Comparison of ENCODE assay signal across 21 cellular contexts in the genomic region with DNA sequence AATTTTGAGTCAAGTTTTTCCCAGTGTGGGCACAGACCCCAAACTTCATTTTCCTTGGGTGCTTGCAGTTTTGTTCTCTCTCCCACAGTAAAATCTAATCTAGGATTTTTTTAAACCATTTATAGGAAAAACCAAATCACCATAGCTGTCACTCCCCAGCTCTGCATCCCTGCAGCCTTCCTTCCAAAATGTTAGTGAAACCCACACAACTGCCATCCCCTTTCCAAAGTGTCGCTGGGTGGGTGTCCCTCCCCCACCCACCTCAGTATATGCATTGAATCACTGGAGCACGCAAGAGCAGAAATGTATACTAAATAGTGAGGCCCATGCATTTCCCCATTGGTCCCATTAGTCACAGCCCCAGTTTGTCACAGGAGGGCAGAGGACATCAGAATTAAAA.
DNase-seq lines count a peak whose midpoint lies in the region; ATAC-seq and TF ChIP-seq lines count a peak whose summit lies in the region.
"Had no signal": no experiment of that assay in that cellular context is flagged by ENCODE, and none has a peak within 500 bp of the region (broad histone marks: within the 10 kb centered on the region; RNA-seq: fewer than 3 reads in every experiment).

No MANE protein-coding gene starts in this region.

- no peaks in the 10 kb centered on the region for H3K79me2 ChIP-seq in neural cell (replicated peaks; ENCODE audit: insufficient read depth, low read length)
- peaks cover 17% of the 10 kb centered on the region for H3K79me2 ChIP-seq in smooth muscle cell (ENCODE audit: low read depth)

- no peak for TF ChIP-seq EP300 in neural cell (conservative IDR thresholded peaks at IDR 0.05; ENCODE audit: poor library complexity, severe bottlenecking)

- peaks cover 9% of the 10 kb centered on the region for H3K9me3 Mint-ChIP-seq in glutamatergic neuron (ENCODE audit: unreplicated experiment)
- H3K9me3 Mint-ChIP-seq: CD8-positive, alpha-beta T cell; HFFc6; IgD-negative memory B cell had no signal

- H4K20me1 ChIP-seq in neural cell (ENCODE audit: insufficient read depth), result no peaks in the 10 kb centered on the region
- H4K20me1 ChIP-seq in smooth muscle cell (ENCODE audit: low read depth), result peaks cover 5% of the 10 kb centered on the region
- H4K20me1 ChIP-seq: BLaER1 had no signal

- TF ChIP-seq RAD21 in neural cell (conservative IDR thresholded peaks at IDR 0.05), result no peak

- H3K4me1 Mint-ChIP-seq in glutamatergic neuron (ENCODE audit: low read depth, unreplicated experiment), result peaks cover 55% of the 10 kb centered on the region
- H3K4me1 Mint-ChIP-seq: IgD-negative memory B cell had no signal

- ATAC-seq in heart right ventricle, result no peak
- ATAC-seq: A549; CD8-positive, alpha-beta T cell; GM12878 had no signal

- peak overlapping the region; percentile 31 for H3K4me3 Mint-ChIP-seq in glutamatergic neuron (ENCODE audit: unreplicated experiment)
- H3K4me3 Mint-ChIP-seq: CD8-positive, alpha-beta T cell; HFFc6; IgD-negative memory B cell had no signal

- peak overlapping the region; percentile 68 for H3K27ac Mint-ChIP-seq in glutamatergic neuron (ENCODE audit: unreplicated experiment)
- H3K27ac Mint-ChIP-seq: CD8-positive, alpha-beta T cell; HFFc6; IgD-negative memory B cell had no signal

- WGBS in heart right ventricle, 2 donors, result 92 to 97% methylated on average over 2 of the region's 2 CpGs
- WGBS in smooth muscle cell (ENCODE audit: low lambda C conversion rate), result 46% methylated on average over 2 of the region's 2 CpGs

- H3K36me3 Mint-ChIP-seq in glutamatergic neuron (ENCODE audit: unreplicated experiment), result no peaks in the 10 kb centered on the region
- H3K36me3 Mint-ChIP-seq: CD8-positive, alpha-beta T cell had no signal

- H3K9me2 ChIP-seq in neural cell (ENCODE audit: insufficient read depth, low read length), result no peaks in the 10 kb centered on the region

- H3K27ac ChIP-seq in left ventricle myocardium inferior (replicated peaks) (peak overlapping the region; percentile 86), heart right ventricle (peak overlapping the region in 1 of 10 donors; percentile 41), neural cell (ENCODE audit: low read length) (peak overlapping the region; percentile 99), smooth muscle cell (ENCODE audit: low read depth) (peak overlapping the region; percentile 87)
- H3K27ac ChIP-seq: 22Rv1, A549, BLaER1, GM23248 had no signal

- H3K9me3 ChIP-seq in left ventricle myocardium inferior (replicated peaks) (no peaks in the 10 kb centered on the region), heart right ventricle (no peaks in the 10 kb centered on the region), neural cell (ENCODE audit: low read length) (no peaks in the 10 kb centered on the region), smooth muscle cell (replicated peaks; ENCODE audit: low read depth) (no peaks in the 10 kb centered on the region)
- H3K9me3 ChIP-seq: A549, BLaER1, HAP-1 had no signal

- no peak overlapping the region for H3K4me3 ChIP-seq in left ventricle myocardium inferior
- no peak overlapping the region for H3K4me3 ChIP-seq in heart right ventricle
- H3K4me3 ChIP-seq in neural cell (ENCODE audit: low read length), result no peak overlapping the region
- H3K4me3 ChIP-seq in smooth muscle cell, result no peak overlapping the region
- H3K4me3 ChIP-seq in foreskin fibroblast (ENCODE audit: low read depth in 1 of 2, low read length in 2 of 2), result no peak overlapping the region
- H3K4me3 ChIP-seq: A549, BLaER1, GM12878, GM23248, HAP-1 had no signal

- intact Hi-C loops in left ventricle myocardium inferior (cut with micrococcal nuclease), result no loop called here
- intact Hi-C loops in heart right ventricle (cut with DNase I), result loop anchor here in 1 of 10 donors (5.0 kb wide), 1 partner anchor 75 kb away; no protein-coding TSS in a partner anchor

- peaks cover 9% of the 10 kb centered on the region for H3K36me3 ChIP-seq in left ventricle myocardium inferior
- peaks cover 0 to 28% (median 0%) of the 10 kb centered on the region in 9 donors for H3K36me3 ChIP-seq in heart right ventricle
- H3K36me3 ChIP-seq in neural cell (ENCODE audit: insufficient read depth, low read length), result no peaks in the 10 kb centered on the region
- H3K36me3 ChIP-seq in smooth muscle cell (ENCODE audit: low read depth), result no peaks in the 10 kb centered on the region
- H3K36me3 ChIP-seq: BLaER1, HAP-1 had no signal

- H2AFZ ChIP-seq in neural cell (ENCODE audit: low read depth, low read length) (no peak overlapping the region), smooth muscle cell (ENCODE audit: low read depth) (no peak overlapping the region)
- H2AFZ ChIP-seq: GM23248 had no signal

- peaks cover 26% of the 10 kb centered on the region for H3F3A ChIP-seq in neural cell (ENCODE audit: insufficient read depth, low read length, poor library complexity, severe bottlenecking)
- no peaks in the 10 kb centered on the region for H3F3A ChIP-seq in smooth muscle cell (ENCODE audit: low read depth)

- peaks cover 8% of the 10 kb centered on the region for H3K27me3 Mint-ChIP-seq in glutamatergic neuron (ENCODE audit: unreplicated experiment)

- H3K4me1 ChIP-seq in left ventricle myocardium inferior (peaks cover 94% of the 10 kb centered on the region), heart right ventricle (peaks cover 5 to 72% (median 45%) of the 10 kb centered on the region in 9 donors), smooth muscle cell (ENCODE audit: low read depth) (peaks cover 14% of the 10 kb centered on the region)
- H3K4me1 ChIP-seq: BLaER1, HAP-1 had no signal

- DNase-seq in left ventricle myocardium inferior, result no peak
- no peak for DNase-seq in heart right ventricle
- DNase-seq in glutamatergic neuron, result no peak
- DNase-seq in smooth muscle cell (lab: John Stamatoyannopoulos, UW; ENCODE audit: unreplicated experiment), result no peak
- no peak for DNase-seq in foreskin fibroblast
- no peak for DNase-seq in NCI-H187 treated with DMSO at 0.1 percent for 48 hours (lab: John Stamatoyannopoulos, UW)
- no peak for DNase-seq in activated CD4-positive, alpha-beta T cell treated with anti-CD3 and anti-CD28 coated beads, Interleukin-2, amount 50 U/mL, for 48 hours
- DNase-seq: CD8-positive, alpha-beta T cell; DMS 273 treated with DMSO at 0.1 percent for 48 hours; DMS53; DND-41; EL; GM23248; HFFc6 had no signal

- peak overlapping the region; percentile 27 for H3K9ac ChIP-seq in neural cell (ENCODE audit: low read length)
- no peak overlapping the region for H3K9ac ChIP-seq in smooth muscle cell (ENCODE audit: low read depth)
- H3K9ac ChIP-seq: BLaER1, GM23248 had no signal

- H3K4me2 ChIP-seq in neural cell (ENCODE audit: low read length) (no peak overlapping the region), smooth muscle cell (no peak overlapping the region)
- H3K4me2 ChIP-seq: A549, BLaER1 had no signal

- no peaks in the 10 kb centered on the region for H3K27me3 ChIP-seq in left ventricle myocardium inferior (ENCODE audit: low read depth)
- no peaks in the 10 kb centered on the region for H3K27me3 ChIP-seq in heart right ventricle
- H3K27me3 ChIP-seq in neural cell (ENCODE audit: insufficient read depth, low read depth, low read length), result no peaks in the 10 kb centered on the region
- H3K27me3 ChIP-seq in smooth muscle cell (ENCODE audit: low read depth), result no peaks in the 10 kb centered on the region
- H3K27me3 ChIP-seq: BLaER1 had no signal

- TF ChIP-seq CTCF in left ventricle myocardium inferior (IDR thresholded peaks at IDR 0.05; ENCODE audit: borderline replicate concordance) (no peak), heart right ventricle (IDR thresholded peaks at IDR 0.05) (no peak), glutamatergic neuron (IDR thresholded peaks at IDR 0.05; ENCODE audit: partially characterized antibody, unreplicated experiment) (no peak), neural cell (IDR thresholded peaks at IDR 0.05; ENCODE audit: poor library complexity, severe bottlenecking) (no peak), smooth muscle cell (IDR thresholded peaks at IDR 0.05; ENCODE audit: borderline replicate concordance, insufficient read depth, poor library complexity, severe bottlenecking) (no peak), foreskin fibroblast (IDR thresholded peaks at IDR 0.05; ENCODE audit: low read depth, low read length) (no peak)

TF ChIP-seq in neural cell, 6 proteins besides CTCF, POLR2A, EP300 and RAD21:
- no peak for TF ChIP-seq POLR2AphosphoS5 (IDR thresholded peaks at IDR 0.05)
- TF ChIP-seq SMC3 (conservative IDR thresholded peaks at IDR 0.05; ENCODE audit: poor library complexity), result no peak
- no peak for TF ChIP-seq MXI1 (conservative IDR thresholded peaks at IDR 0.05; ENCODE audit: poor library complexity, severe bottlenecking)
- no peak for TF ChIP-seq EZH2 (IDR thresholded peaks at IDR 0.05; ENCODE audit: borderline replicate concordance, insufficient read depth, low read length, poor library complexity, severe bottlenecking)
- TF ChIP-seq TAF1 (IDR thresholded peaks at IDR 0.05; ENCODE audit: low read depth), result no peak
- TF ChIP-seq, protein P1, sequence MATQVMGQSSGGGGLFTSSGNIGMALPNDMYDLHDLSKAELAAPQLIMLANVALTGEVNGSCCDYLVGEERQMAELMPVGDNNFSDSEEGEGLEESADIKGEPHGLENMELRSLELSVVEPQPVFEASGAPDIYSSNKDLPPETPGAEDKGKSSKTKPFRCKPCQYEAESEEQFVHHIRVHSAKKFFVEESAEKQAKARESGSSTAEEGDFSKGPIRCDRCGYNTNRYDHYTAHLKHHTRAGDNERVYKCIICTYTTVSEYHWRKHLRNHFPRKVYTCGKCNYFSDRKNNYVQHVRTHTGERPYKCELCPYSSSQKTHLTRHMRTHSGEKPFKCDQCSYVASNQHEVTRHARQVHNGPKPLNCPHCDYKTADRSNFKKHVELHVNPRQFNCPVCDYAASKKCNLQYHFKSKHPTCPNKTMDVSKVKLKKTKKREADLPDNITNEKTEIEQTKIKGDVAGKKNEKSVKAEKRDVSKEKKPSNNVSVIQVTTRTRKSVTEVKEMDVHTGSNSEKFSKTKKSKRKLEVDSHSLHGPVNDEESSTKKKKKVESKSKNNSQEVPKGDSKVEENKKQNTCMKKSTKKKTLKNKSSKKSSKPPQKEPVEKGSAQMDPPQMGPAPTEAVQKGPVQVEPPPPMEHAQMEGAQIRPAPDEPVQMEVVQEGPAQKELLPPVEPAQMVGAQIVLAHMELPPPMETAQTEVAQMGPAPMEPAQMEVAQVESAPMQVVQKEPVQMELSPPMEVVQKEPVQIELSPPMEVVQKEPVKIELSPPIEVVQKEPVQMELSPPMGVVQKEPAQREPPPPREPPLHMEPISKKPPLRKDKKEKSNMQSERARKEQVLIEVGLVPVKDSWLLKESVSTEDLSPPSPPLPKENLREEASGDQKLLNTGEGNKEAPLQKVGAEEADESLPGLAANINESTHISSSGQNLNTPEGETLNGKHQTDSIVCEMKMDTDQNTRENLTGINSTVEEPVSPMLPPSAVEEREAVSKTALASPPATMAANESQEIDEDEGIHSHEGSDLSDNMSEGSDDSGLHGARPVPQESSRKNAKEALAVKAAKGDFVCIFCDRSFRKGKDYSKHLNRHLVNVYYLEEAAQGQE (IDR thresholded peaks at IDR 0.05; ENCODE audit: borderline replicate concordance), result no peak
